ENCODE assay signal across 3 cellular contexts in genomic region chr13:104841110-104841509, GRCh38.
"Had no signal": no experiment of that assay in that cellular context is flagged by ENCODE, and none has a peak within 500 bp of the region (broad histone marks: within the 10 kb centered on the region; RNA-seq: fewer than 3 reads in every experiment).

No MANE protein-coding gene starts in this region.

- ATAC-seq: GM12878 had no signal

- H3K4me3 ChIP-seq: GM12878 had no signal

- DNase-seq: GDM1, GF-D8 had no signal
